ENCODE assay signal across 24 cellular contexts in genomic region chr9:35522725-35523124, GRCh38. TPM values are rescaled to one million over a fixed set of nuclear protein-coding genes. Genes with fewer than 3 reads are reported as not detected.
A peak's percentile ranks its signal among the peaks of the same experiment; 100 is the strongest.
DNase-seq lines count a peak whose midpoint lies in the region; ATAC-seq and TF ChIP-seq lines count a peak whose summit lies in the region.
"Had no signal": no experiment of that assay in that cellular context is flagged by ENCODE, and none has a peak within 500 bp of the region (broad histone marks: within the 10 kb centered on the region; RNA-seq: fewer than 3 reads in every experiment).

No MANE protein-coding gene starts in this region.

- in situ Hi-C loops in IMR-90 (cut with MboI; ENCODE audit: low sequenced_read_pairs), result no loop called here

- dilution Hi-C loops in IMR-90 (cut with HindIII; ENCODE audit: low sequenced_read_pairs, unreplicated experiment), result no loop called here

- TF ChIP-seq POLR2A in IMR-90 (IDR thresholded peaks at IDR 0.05; ENCODE audit: low read depth, low read length) (no peak), stomach (IDR thresholded peaks at IDR 0.05) (no peak), uterus (IDR thresholded peaks at IDR 0.05) (no peak)

- H4K20me1 ChIP-seq in IMR-90 (ENCODE audit: insufficient read depth, low read length), result no peaks in the 10 kb centered on the region; the same call in 1 of the 2 replicates

- 0 out of 2 replicates have a peak, but pooled peaks cover under 1% of the 10 kb centered on the region for H3K36me3 ChIP-seq in IMR-90 (ENCODE audit: control insufficient read depth, insufficient read depth, low read length)
- H3K36me3 ChIP-seq in ascending aorta, result no peaks in the 10 kb centered on the region
- H3K36me3 ChIP-seq in muscle layer of duodenum (ENCODE audit: control insufficient read depth in 1 of 2, insufficient read depth in 2 of 2, low read length in 2 of 2), result no peaks in the 10 kb centered on the region
- H3K36me3 ChIP-seq in stomach, result no peaks in the 10 kb centered on the region
- H3K36me3 ChIP-seq in uterus, result no peaks in the 10 kb centered on the region
- H3K36me3 ChIP-seq: neural progenitor cell, upper lobe of left lung had no signal

- H2BK120ac ChIP-seq in IMR-90 (ENCODE audit: low read depth, low read length), result peak overlapping the region; percentile 77

- H4K8ac ChIP-seq in IMR-90 (ENCODE audit: low read depth in 2 of 2, low read length in 2 of 2), result peak overlapping the region in 1 of 2 experiments; percentile 64; a peak in 1 of 4 replicates

- TF ChIP-seq CTCF in IMR-90 (conservative IDR thresholded peaks at IDR 0.05; ENCODE audit: low read depth, low read length) (no peak), ascending aorta (IDR thresholded peaks at IDR 0.05) (no peak), stomach (IDR thresholded peaks at IDR 0.05) (no peak), uterus (IDR thresholded peaks at IDR 0.05) (no peak)

- peak overlapping the region; percentile 44; the same call in 1 of the 2 replicates for H4K5ac ChIP-seq in IMR-90 (ENCODE audit: low read depth, low read length)

- no TSS peak for BruUV-seq in IMR-90 (replicated peaks; lab: Mats Ljungman, UMichigan)

- H3K9me1 ChIP-seq in IMR-90 (ENCODE audit: insufficient read depth, low read length), result peaks cover 21% of the 10 kb centered on the region

- H2AK9ac ChIP-seq in IMR-90 (replicated peaks; ENCODE audit: low read depth, low read length, poor library complexity), result no peak overlapping the region

- no peak overlapping the region for H2AFZ ChIP-seq in IMR-90 (replicated peaks; ENCODE audit: low read length, poor library complexity)
- H2AFZ ChIP-seq: neural progenitor cell had no signal

- peak overlapping the region; percentile 47; the same call in 1 of the 2 replicates for H2BK20ac ChIP-seq in IMR-90 (ENCODE audit: low read depth, low read length)

- H3K27ac ChIP-seq in IMR-90 (ENCODE audit: insufficient read depth, low read length) (no peak overlapping the region), ascending aorta (peak overlapping the region; percentile 94 to 95), muscle layer of duodenum (ENCODE audit: low read length) (peak overlapping the region; percentile 90), stomach (peak overlapping the region in 3 of 5 donors; percentile 80 to 83 (median 81)), uterus (peak overlapping the region in 1 of 2 donors; percentile 86)
- H3K27ac ChIP-seq: neural progenitor cell had no signal

- H2BK15ac ChIP-seq in IMR-90 (ENCODE audit: low read depth, low read length), result peak overlapping the region; percentile 49; the same call in 1 of the 3 replicates

- H3K27me3 ChIP-seq in IMR-90 (ENCODE audit: control insufficient read depth, insufficient read depth, low read length) (no peaks in the 10 kb centered on the region), ascending aorta (no peaks in the 10 kb centered on the region), muscle layer of duodenum (ENCODE audit: low read depth, low read length) (no peaks in the 10 kb centered on the region), stomach (no peaks in the 10 kb centered on the region), uterus (no peaks in the 10 kb centered on the region)
- H3K27me3 ChIP-seq: neural progenitor cell, upper lobe of left lung had no signal

- DNase-seq in IMR-90 (no peak), ascending aorta (ENCODE audit: low spot score in 2 of 2) (no peak), stomach (no peak), inferior parietal cortex (ENCODE audit: extremely low spot score) (no peak), uterus (no peak)
- DNase-seq: activated CD8-positive, alpha-beta T cell treated with anti-CD3 and anti-CD28 coated beads for 36 hours; C1 segment of cervical spinal cord; cerebellar nuclear complex; DMS79 treated with DMSO at 0.1 percent for 48 hours; GF-D8; NCI-H1436; NCI-H446; NCI-H774; posterior cingulate gyrus; RPMI8226; stimulated activated naive CD8-positive, alpha-beta T cell treated with anti-CD3 and anti-CD28 coated beads, Interleukin-15, amount 100 ng/mL, for 72 hours; T-helper 17 cell; upper lobe of left lung had no signal

- no peak for TF ChIP-seq RAD21 in IMR-90 (IDR thresholded peaks at IDR 0.05; ENCODE audit: low read length)

- ATAC-seq in IMR-90 (ENCODE audit: low read depth), result no peak
- ATAC-seq in GM18868 (IDR thresholded peaks at IDR 0.05; ENCODE audit: unreplicated experiment), result no peak
- ATAC-seq in GM18909 (IDR thresholded peaks at IDR 0.05; ENCODE audit: poor library complexity, unreplicated experiment), result no peak
- ATAC-seq: activated CD8-positive, alpha-beta T cell treated with anti-CD3 and anti-CD28 coated beads for 36 hours; SK-N-SH treated with all-trans-retinoic acid at 6 μM for 48 hours; stimulated activated naive CD8-positive, alpha-beta T cell treated with anti-CD3 and anti-CD28 coated beads, Interleukin-15, amount 100 ng/mL, for 72 hours; T-helper 17 cell had no signal

- H3K9ac ChIP-seq in IMR-90 (ENCODE audit: low read depth, low read length), result peak overlapping the region; percentile 5; the same call in 1 of the 2 replicates
- H3K9ac ChIP-seq: neural progenitor cell had no signal

- H3K18ac ChIP-seq in IMR-90 (ENCODE audit: low read depth, low read length), result peak overlapping the region; percentile 68; the same call in 1 of the 2 replicates

- no peak for TF ChIP-seq EP300 in stomach (IDR thresholded peaks at IDR 0.05)

- peak overlapping the region; percentile 24; the same call in 1 of the 2 replicates for H3K4ac ChIP-seq in IMR-90 (ENCODE audit: low read depth, low read length)

- intact Hi-C loops in IMR-90 (cut with micrococcal nuclease) (no loop called here), ascending aorta (cut with DNase I) (no loop called here), stomach (cut with DNase I; ENCODE audit: low total_unique reads) (no loop called here), uterus (cut with DNase I; ENCODE audit: low total_unique reads) (no loop called here)

- peaks cover 39% of the 10 kb centered on the region for H3K4me1 ChIP-seq in IMR-90 (ENCODE audit: control insufficient read depth, insufficient read depth, low read length)
- H3K4me1 ChIP-seq in ascending aorta, result peaks cover 21 to 74% of the 10 kb centered on the region in 2 donors
- peaks cover 33 to 56% of the 10 kb centered on the region in 2 donors for H3K4me1 ChIP-seq in muscle layer of duodenum (ENCODE audit: control insufficient read depth in 1 of 2, insufficient read depth in 2 of 2, low read length in 2 of 2)
- peaks cover 50 to 84% (median 71%) of the 10 kb centered on the region in 4 donors for H3K4me1 ChIP-seq in stomach
- H3K4me1 ChIP-seq in uterus, result peaks cover 28 to 39% of the 10 kb centered on the region in 2 donors

- no peaks in the 10 kb centered on the region for H3K9me3 ChIP-seq in IMR-90 (ENCODE audit: control insufficient read depth, insufficient read depth, low read length)
- no peaks in the 10 kb centered on the region for H3K9me3 ChIP-seq in ascending aorta
- no peaks in the 10 kb centered on the region for H3K9me3 ChIP-seq in muscle layer of duodenum (ENCODE audit: control insufficient read depth in 1 of 2, low read length in 2 of 2)
- H3K9me3 ChIP-seq in stomach, result no peaks in the 10 kb centered on the region
- H3K9me3 ChIP-seq in uterus, result no peaks in the 10 kb centered on the region
- H3K9me3 ChIP-seq: upper lobe of left lung had no signal

- H3K56ac ChIP-seq in IMR-90 (ENCODE audit: extremely low read depth, insufficient read depth, low read length), result no peak overlapping the region

- POLR2A ChIA-PET in IMR-90 (lab: Charles Lee; ENCODE audit: unreplicated experiment), result no interaction called here

- peak overlapping the region; percentile 58; the same call in 1 of the 2 replicates for H3K23ac ChIP-seq in IMR-90 (ENCODE audit: low read depth, low read length)

- H4K91ac ChIP-seq in IMR-90 (ENCODE audit: insufficient read depth, low read depth, low read length), result peak overlapping the region; percentile 74; the same call in 1 of the 2 replicates

- CTCF ChIA-PET in IMR-90 (lab: Yijun Ruan, JAX), result interaction anchor here (0.5 to 2.0 kb wide), 5 partner anchors 12 to 413 kb away, joined by 4 to 7 read pairs (median 4); no protein-coding TSS in a partner anchor

- H2BK5ac ChIP-seq in IMR-90 (ENCODE audit: low read depth, low read length, poor library complexity, severe bottlenecking), result peak overlapping the region; percentile 96

- peak overlapping the region; percentile 83 for H2AK5ac ChIP-seq in IMR-90 (ENCODE audit: low read depth, low read length)

- peaks cover 25 to 73% of the 10 kb centered on the region in 2 experiments for H3K79me1 ChIP-seq in IMR-90 (ENCODE audit: low read depth in 1 of 2, low read length in 2 of 2)

- no peak overlapping the region for H3K14ac ChIP-seq in IMR-90 (replicated peaks; ENCODE audit: low read depth, low read length)

- WGBS in IMR-90 (ENCODE audit: extremely low coverage in 2 of 2, insufficient read length in 1 of 2), 2 experiments, result no CpG with 5 or more reads among the region's 1 CpG
- WGBS in stomach, 5 donors, result 74 to 97% (median 80%) methylated on average over 1 of the region's 1 CpG

- H3K4me3 ChIP-seq in IMR-90 (ENCODE audit: insufficient read depth, low read depth, low read length) (peak overlapping the region; percentile 30; the same call in 1 of the 2 replicates), ascending aorta (no peak overlapping the region), muscle layer of duodenum (ENCODE audit: low read depth in 1 of 2, low read length in 2 of 2) (no peak overlapping the region), stomach (no peak overlapping the region), uterus (no peak overlapping the region)
- H3K4me3 ChIP-seq: neural progenitor cell, skin epidermis, upper lobe of left lung had no signal

- peak overlapping the region; percentile 82; the same call in 1 of the 2 replicates for H3K4me2 ChIP-seq in IMR-90 (ENCODE audit: low read depth, low read length)
- H3K4me2 ChIP-seq: neural progenitor cell had no signal

TF ChIP-seq in IMR-90, 13 proteins besides CTCF, POLR2A, EP300 and RAD21 (continues in another document):
- TF ChIP-seq ELK1 (IDR thresholded peaks at IDR 0.05; ENCODE audit: borderline replicate concordance, low read depth, low read length), result no peak
- TF ChIP-seq BHLHE40 (IDR thresholded peaks at IDR 0.05; ENCODE audit: low read depth, low read length), result no peak

RNA-seq across cellular contexts. Expression of gene RUSC2, which starts 32.8 kb away (rescaled TPM):
- total RNA-seq in IMR-90 (2012; rRNA removed) (17.4 and 18.3 TPM in 2 replicates), ascending aorta (116 TPM), stomach (10 to 100 TPM in 2 of 5 donors, 1 to 10 TPM in 3; 3.8 to 34.8 (median 9.9) TPM), uterus (10 to 100 TPM in 3 of 4 donors, 1 to 10 TPM in 1; 10.0 to 60.2 (median 16.8) TPM)
- polyA plus RNA-seq in IMR-90 (2012; rRNA removed) (35.4 and 42.8 TPM in 2 replicates), stomach (1 to 10 TPM; 3.4 to 6.6 (median 6.5) TPM)
- 16.0 and 32.6 TPM in 2 replicates for polyA plus RNA-seq in IMR-90 (2012; cell fraction: cytosol; rRNA removed)
- 90.1 and 162 TPM in 2 replicates for polyA plus RNA-seq in IMR-90 (2012; cell fraction: nucleus; rRNA removed; ENCODE audit: low replicate concordance)
